ENCODE assay signal across 5 cellular contexts in genomic region chr16:80628254-80628653, GRCh38.
"Had no signal": no experiment of that assay in that cellular context is flagged by ENCODE, and none has a peak within 500 bp of the region (broad histone marks: within the 10 kb centered on the region; RNA-seq: fewer than 3 reads in every experiment).

No MANE protein-coding gene starts in this region.

- H3K4me3 Mint-ChIP-seq: GM23338, H9, IgD-negative memory B cell had no signal

- DNase-seq: H9, HCEC 1CT, KBM-7 had no signal

- ATAC-seq: GM23338 had no signal

- H3K27ac Mint-ChIP-seq: GM23338, H9, IgD-negative memory B cell had no signal

- H3K27me3 Mint-ChIP-seq: IgD-negative memory B cell had no signal

- H3K4me1 Mint-ChIP-seq: GM23338, H9, IgD-negative memory B cell had no signal
